8 cellular contexts compared by ENCODE assay signal in genomic region chr2:162074579-162074922, GRCh38. TPM values are rescaled to one million over a fixed set of nuclear protein-coding genes. Genes with fewer than 3 reads are reported as not detected.
DNase-seq lines count a peak whose midpoint lies in the region; ATAC-seq, FAIRE-seq and TF ChIP-seq lines count a peak whose summit lies in the region.

No MANE protein-coding gene starts in this region.

- H3K36me3 ChIP-seq in MM.1S (replicated peaks; ENCODE audit: insufficient read depth, low read length), result no peaks in the 10 kb centered on the region
- H3K36me3 ChIP-seq in endocrine pancreas (ENCODE audit: control insufficient read depth, insufficient read depth, low read length), result no peaks in the 10 kb centered on the region
- H3K36me3 ChIP-seq in neuronal stem cell (replicated peaks in 1 of 2; ENCODE audit: control insufficient read depth in 2 of 2, insufficient read depth in 2 of 2, low read length in 2 of 2), result no peaks in the 10 kb centered on the region

- H4K8ac ChIP-seq in neuronal stem cell (ENCODE audit: low read depth, low read length), result no peak overlapping the region

- H3K9me3 ChIP-seq in MM.1S (replicated peaks; ENCODE audit: insufficient read depth, low read length) (no peaks in the 10 kb centered on the region), endocrine pancreas (ENCODE audit: control insufficient read depth, low read length) (no peaks in the 10 kb centered on the region), neuronal stem cell (replicated peaks in 1 of 2; ENCODE audit: control insufficient read depth in 2 of 2, insufficient read depth in 1 of 2, low read depth in 1 of 2, low read length in 2 of 2) (peaks cover 0 to 13% of the 10 kb centered on the region in 2 donors)

- no peaks in the 10 kb centered on the region for H3K79me1 ChIP-seq in neuronal stem cell (ENCODE audit: low read depth, low read length)

- ATAC-seq in HG02798 (IDR thresholded peaks at IDR 0.05; ENCODE audit: poor library complexity, unreplicated experiment) (no peak), HG02571 (IDR thresholded peaks at IDR 0.05; ENCODE audit: unreplicated experiment) (no peak), GM18502 (IDR thresholded peaks at IDR 0.05; ENCODE audit: poor library complexity, unreplicated experiment) (no peak)

- no peaks in the 10 kb centered on the region for H3F3A ChIP-seq in MM.1S (ENCODE audit: insufficient read depth, low read length)

- DNase-seq in DMS53 (lab: John Stamatoyannopoulos, UW), result peak; percentile 66
- no peak for DNase-seq in MM.1S
- no peak for DNase-seq in neuronal stem cell (ENCODE audit: low spot score)
- DNase-seq in GM19239 (ENCODE audit: insufficient read length, low spot score), result no peak

- H3K4me2 ChIP-seq in MM.1S (ENCODE audit: low read depth, low read length) (peak overlapping the region; percentile 87; the same call in 1 of the 2 replicates), neuronal stem cell (ENCODE audit: insufficient read depth, low read length, poor library complexity, severe bottlenecking) (peak overlapping the region; percentile 90)

- H3K79me2 ChIP-seq in MM.1S (ENCODE audit: low read length), result no peaks in the 10 kb centered on the region

- H2AK5ac ChIP-seq in neuronal stem cell (ENCODE audit: low read depth, low read length), result no peak overlapping the region

- no peak overlapping the region for H3K4ac ChIP-seq in neuronal stem cell (ENCODE audit: low read length)

- no peaks in the 10 kb centered on the region for H4K20me1 ChIP-seq in MM.1S (ENCODE audit: insufficient read depth, low read length)

- no peaks in the 10 kb centered on the region for H3K9me2 ChIP-seq in MM.1S (replicated peaks; ENCODE audit: insufficient read depth, low read length)

- H3K18ac ChIP-seq in neuronal stem cell (ENCODE audit: low read length), result no peak overlapping the region

- no CpG with 5 or more reads among the region's 2 CpGs for WGBS in neuronal stem cell (ENCODE audit: extremely low coverage in 2 of 2, insufficient read length in 2 of 2, insufficient replicate concordance in 1 of 2), 2 donors

- no peak for TF ChIP-seq CTCF in MM.1S (IDR thresholded peaks at IDR 0.05; ENCODE audit: low read length)

- no peak overlapping the region for H2BK12ac ChIP-seq in neuronal stem cell (ENCODE audit: low read length)

- H2BK15ac ChIP-seq in neuronal stem cell (ENCODE audit: low read length), result no peak overlapping the region

- H3K23ac ChIP-seq in neuronal stem cell (ENCODE audit: low read depth, low read length, poor library complexity), result no peak overlapping the region

- H2BK5ac ChIP-seq in neuronal stem cell (ENCODE audit: low read length), result no peak overlapping the region

- H4K91ac ChIP-seq in neuronal stem cell (ENCODE audit: low read depth, low read length, poor library complexity), result no peak overlapping the region

- H3K14ac ChIP-seq in neuronal stem cell (ENCODE audit: low read length), result no peak overlapping the region

- H2BK120ac ChIP-seq in neuronal stem cell (ENCODE audit: low read depth, low read length), result no peak overlapping the region

- H3K4me1 ChIP-seq in MM.1S (ENCODE audit: low read length), result peaks cover 5% of the 10 kb centered on the region; the same call in 1 of the 2 replicates
- H3K4me1 ChIP-seq in endocrine pancreas (ENCODE audit: control insufficient read depth, insufficient read depth, low read length), result no peaks in the 10 kb centered on the region
- H3K4me1 ChIP-seq in neuronal stem cell (ENCODE audit: control insufficient read depth in 2 of 2, insufficient read depth in 1 of 2, low read depth in 1 of 2, low read length in 2 of 2), result peaks cover 3 to 16% of the 10 kb centered on the region in 2 donors

- H3K4me3 ChIP-seq in MM.1S (ENCODE audit: low read length) (peak overlapping the region; percentile 60), endocrine pancreas (ENCODE audit: control insufficient read depth, insufficient read depth, low read length) (peak overlapping the region; percentile 70), neuronal stem cell (ENCODE audit: low read length in 2 of 2) (peak overlapping the region; percentile 35 to 86)

- H2AFZ ChIP-seq in MM.1S (ENCODE audit: low read length), result peak overlapping the region; percentile 52; the same call in 1 of the 2 replicates
- peak overlapping the region; percentile 92 for H2AFZ ChIP-seq in neuronal stem cell (ENCODE audit: low read length)

- H3K27ac ChIP-seq in MM.1S (ENCODE audit: low read length) (no peak overlapping the region), neuronal stem cell (replicated peaks; ENCODE audit: low read length) (no peak overlapping the region)

- no peak overlapping the region for H3K9ac ChIP-seq in MM.1S (ENCODE audit: low read length)
- H3K9ac ChIP-seq in endocrine pancreas (ENCODE audit: control insufficient read depth, insufficient read depth, low read length), result peak overlapping the region; percentile 50
- no peak overlapping the region for H3K9ac ChIP-seq in neuronal stem cell (ENCODE audit: low read depth, low read length, poor library complexity)

- H3K27me3 ChIP-seq in MM.1S (replicated peaks; ENCODE audit: insufficient read depth, low read length), result peaks cover 5% of the 10 kb centered on the region; the same call in 1 of the 2 replicates
- no peaks in the 10 kb centered on the region for H3K27me3 ChIP-seq in endocrine pancreas (ENCODE audit: control insufficient read depth, insufficient read depth, low read length)
- peaks cover 3 to 40% (median 9%) of the 10 kb centered on the region in 3 experiments for H3K27me3 ChIP-seq in neuronal stem cell (ENCODE audit: control insufficient read depth in 3 of 3, insufficient read depth in 3 of 3, low read depth in 1 of 3, low read length in 3 of 3)

- FAIRE-seq in GM19239 (lab: Jason Lieb, UNC), result no peak

RNA-seq across cellular contexts. Expression of gene DPP4, which starts 0.5 kb away (rescaled TPM):
- polyA plus RNA-seq in neuronal stem cell (2013, experiment 1 of 2), result 0.49 TPM
- 0.46 TPM for polyA plus RNA-seq in neuronal stem cell (2013, experiment 2 of 2)
